Comparison of ENCODE assay signal across 1 cellular context in the genomic region with DNA sequence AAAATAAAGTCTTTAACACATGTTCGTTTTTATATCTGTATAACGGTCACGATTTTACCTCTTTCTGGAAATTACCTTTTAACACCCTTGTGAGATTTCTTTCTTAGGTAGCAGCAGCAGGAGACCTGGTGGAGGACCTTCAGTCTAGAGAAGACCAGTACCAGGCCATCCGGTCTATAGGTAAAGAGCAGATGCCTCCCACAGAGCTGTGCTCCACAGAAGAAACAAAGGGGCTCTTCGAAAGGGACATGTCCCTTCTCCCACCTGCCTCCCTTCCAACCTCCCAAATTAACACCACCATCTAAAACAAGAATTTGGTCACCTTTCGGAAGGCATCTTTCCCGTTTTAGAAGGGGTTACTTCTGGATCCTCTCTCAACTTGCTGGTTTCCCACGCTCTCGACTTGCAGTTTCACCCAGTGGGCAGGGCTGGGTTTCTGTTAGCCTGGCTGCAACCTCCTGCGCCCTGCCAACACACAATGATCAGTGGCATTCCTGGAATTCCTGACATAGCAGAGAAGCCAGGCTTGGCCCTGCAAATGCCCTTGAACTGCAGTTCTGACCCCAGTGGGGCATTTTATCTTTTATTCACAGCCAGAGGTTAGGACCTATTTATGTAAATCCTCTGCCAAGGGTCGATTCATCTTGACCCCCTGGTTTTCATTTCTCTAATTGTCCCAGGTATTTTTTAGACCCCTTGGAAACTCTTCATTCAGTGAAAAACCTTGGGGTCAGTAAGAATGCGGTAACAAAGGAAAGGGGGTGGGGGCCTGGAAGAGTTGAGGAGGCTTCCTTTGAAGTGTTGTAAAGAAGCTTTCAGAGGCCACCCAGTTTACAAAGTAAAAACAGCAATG.
TF ChIP-seq lines count a peak whose summit lies in the region.

No MANE protein-coding gene starts in this region.

TF ChIP-seq in HepG2, 621 proteins besides CTCF, POLR2A, EP300 and RAD21 (continued from another document and continues in another):
- TF ChIP-seq SKIL (CRISPR knock-in tag; IDR thresholded peaks at IDR 0.05; ENCODE audit: borderline replicate concordance) (peak; percentile 35; the same call in 1 of the 2 replicates), POGZ (CRISPR knock-in tag; IDR thresholded peaks at IDR 0.05) (peak; percentile 76), ZNF850 (CRISPR knock-in tag; conservative IDR thresholded peaks at IDR 0.05) (no peak), ZNF549 (CRISPR knock-in tag; IDR thresholded peaks at IDR 0.05) (no peak), ZMAT3 (CRISPR knock-in tag; conservative IDR thresholded peaks at IDR 0.05) (no peak), ZNF749 (CRISPR knock-in tag; IDR thresholded peaks at IDR 0.05; ENCODE audit: borderline replicate concordance) (no peak), ZNF512 (CRISPR knock-in tag; IDR thresholded peaks at IDR 0.05) (no peak), ATF7 (IDR thresholded peaks at IDR 0.05) (no peak), ATF7 (CRISPR knock-in tag; IDR thresholded peaks at IDR 0.05) (0 out of 2 replicates have a peak, but pooled peaks have one; percentile 40), GZF1 (CRISPR knock-in tag; IDR thresholded peaks at IDR 0.05) (no peak), CSRNP2 (CRISPR knock-in tag; conservative IDR thresholded peaks at IDR 0.05; ENCODE audit: low read depth) (no peak), ZNF441 (CRISPR knock-in tag; IDR thresholded peaks at IDR 0.05; ENCODE audit: borderline replicate concordance) (no peak), JDP2 (CRISPR knock-in tag; IDR thresholded peaks at IDR 0.05; ENCODE audit: borderline replicate concordance) (no peak), ZFX (CRISPR knock-in tag; IDR thresholded peaks at IDR 0.05; ENCODE audit: low read depth) (no peak), ZNF775 (CRISPR knock-in tag; IDR thresholded peaks at IDR 0.05; ENCODE audit: borderline replicate concordance) (no peak), SALL2 (CRISPR knock-in tag; IDR thresholded peaks at IDR 0.05) (no peak), SATB2 (CRISPR knock-in tag; IDR thresholded peaks at IDR 0.05) (no peak), ZNF83 (CRISPR knock-in tag; IDR thresholded peaks at IDR 0.05; ENCODE audit: borderline replicate concordance) (no peak), PLSCR1 (CRISPR knock-in tag; IDR thresholded peaks at IDR 0.05; ENCODE audit: borderline replicate concordance) (no peak), SMARCE1 (IDR thresholded peaks at IDR 0.05; ENCODE audit: borderline replicate concordance) (no peak), MEIS2 (CRISPR knock-in tag; IDR thresholded peaks at IDR 0.05) (peak; percentile 60; the same call in 1 of the 2 replicates), HDAC1 (CRISPR knock-in tag; IDR thresholded peaks at IDR 0.05) (peak; percentile 69), SMARCC2 (IDR thresholded peaks at IDR 0.05) (no peak), PATZ1 (CRISPR knock-in tag; IDR thresholded peaks at IDR 0.05) (peak; percentile 66), SMAD1 (CRISPR knock-in tag; IDR thresholded peaks at IDR 0.05; ENCODE audit: borderline replicate concordance, low read depth) (no peak), KDM4B (CRISPR knock-in tag; IDR thresholded peaks at IDR 0.05) (no peak), ZBTB7A (CRISPR knock-in tag; IDR thresholded peaks at IDR 0.05) (no peak), RBM22 (optimal IDR thresholded peaks at IDR 0.05; ENCODE audit: low read length) (no peak), TOE1 (CRISPR knock-in tag; IDR thresholded peaks at IDR 0.05) (no peak), ZNF75D (CRISPR knock-in tag; IDR thresholded peaks at IDR 0.05; ENCODE audit: borderline replicate concordance) (no peak), ZNF777 (CRISPR knock-in tag; IDR thresholded peaks at IDR 0.05) (no peak), BRCA1 (CRISPR knock-in tag; IDR thresholded peaks at IDR 0.05) (no peak), MEF2D (CRISPR knock-in tag; IDR thresholded peaks at IDR 0.05) (peak; percentile 37; the same call in 1 of the 2 replicates), KDM5A (IDR thresholded peaks at IDR 0.05; ENCODE audit: borderline replicate concordance, low read length) (no peak), ZC3H13 (CRISPR knock-in tag; IDR thresholded peaks at IDR 0.05) (no peak), NPAS2 (CRISPR knock-in tag; IDR thresholded peaks at IDR 0.05; ENCODE audit: borderline replicate concordance) (no peak), ZMAT5 (CRISPR knock-in tag; IDR thresholded peaks at IDR 0.05; ENCODE audit: borderline replicate concordance, low read depth) (no peak), ISL2 (CRISPR knock-in tag; IDR thresholded peaks at IDR 0.05) (peak; percentile 85; the same call in 1 of the 2 replicates), ZNF747 (CRISPR knock-in tag; IDR thresholded peaks at IDR 0.05; ENCODE audit: borderline replicate concordance) (0 out of 2 replicates have a peak, but pooled peaks have one; percentile 26), ZNF503 (CRISPR knock-in tag; IDR thresholded peaks at IDR 0.05) (peak; percentile 73), DDIT3 (CRISPR knock-in tag; IDR thresholded peaks at IDR 0.05) (no peak), NRL (CRISPR knock-in tag; IDR thresholded peaks at IDR 0.05; ENCODE audit: borderline replicate concordance) (no peak), ZNF143 (CRISPR knock-in tag; IDR thresholded peaks at IDR 0.05) (no peak), ZNF558 (CRISPR knock-in tag; IDR thresholded peaks at IDR 0.05; ENCODE audit: borderline replicate concordance) (no peak), ZKSCAN1 (IDR thresholded peaks at IDR 0.05; ENCODE audit: low read length) (no peak), RXRB (CRISPR knock-in tag; IDR thresholded peaks at IDR 0.05; ENCODE audit: borderline replicate concordance) (peak; percentile 93), ZNF343 (CRISPR knock-in tag; IDR thresholded peaks at IDR 0.05) (no peak)
- TF ChIP-seq, protein P1, sequence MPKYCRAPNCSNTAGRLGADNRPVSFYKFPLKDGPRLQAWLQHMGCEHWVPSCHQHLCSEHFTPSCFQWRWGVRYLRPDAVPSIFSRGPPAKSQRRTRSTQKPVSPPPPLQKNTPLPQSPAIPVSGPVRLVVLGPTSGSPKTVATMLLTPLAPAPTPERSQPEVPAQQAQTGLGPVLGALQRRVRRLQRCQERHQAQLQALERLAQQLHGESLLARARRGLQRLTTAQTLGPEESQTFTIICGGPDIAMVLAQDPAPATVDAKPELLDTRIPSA (CRISPR knock-in tag; IDR thresholded peaks at IDR 0.05; ENCODE audit: borderline replicate concordance): no peak
- TF ChIP-seq, protein P2, sequence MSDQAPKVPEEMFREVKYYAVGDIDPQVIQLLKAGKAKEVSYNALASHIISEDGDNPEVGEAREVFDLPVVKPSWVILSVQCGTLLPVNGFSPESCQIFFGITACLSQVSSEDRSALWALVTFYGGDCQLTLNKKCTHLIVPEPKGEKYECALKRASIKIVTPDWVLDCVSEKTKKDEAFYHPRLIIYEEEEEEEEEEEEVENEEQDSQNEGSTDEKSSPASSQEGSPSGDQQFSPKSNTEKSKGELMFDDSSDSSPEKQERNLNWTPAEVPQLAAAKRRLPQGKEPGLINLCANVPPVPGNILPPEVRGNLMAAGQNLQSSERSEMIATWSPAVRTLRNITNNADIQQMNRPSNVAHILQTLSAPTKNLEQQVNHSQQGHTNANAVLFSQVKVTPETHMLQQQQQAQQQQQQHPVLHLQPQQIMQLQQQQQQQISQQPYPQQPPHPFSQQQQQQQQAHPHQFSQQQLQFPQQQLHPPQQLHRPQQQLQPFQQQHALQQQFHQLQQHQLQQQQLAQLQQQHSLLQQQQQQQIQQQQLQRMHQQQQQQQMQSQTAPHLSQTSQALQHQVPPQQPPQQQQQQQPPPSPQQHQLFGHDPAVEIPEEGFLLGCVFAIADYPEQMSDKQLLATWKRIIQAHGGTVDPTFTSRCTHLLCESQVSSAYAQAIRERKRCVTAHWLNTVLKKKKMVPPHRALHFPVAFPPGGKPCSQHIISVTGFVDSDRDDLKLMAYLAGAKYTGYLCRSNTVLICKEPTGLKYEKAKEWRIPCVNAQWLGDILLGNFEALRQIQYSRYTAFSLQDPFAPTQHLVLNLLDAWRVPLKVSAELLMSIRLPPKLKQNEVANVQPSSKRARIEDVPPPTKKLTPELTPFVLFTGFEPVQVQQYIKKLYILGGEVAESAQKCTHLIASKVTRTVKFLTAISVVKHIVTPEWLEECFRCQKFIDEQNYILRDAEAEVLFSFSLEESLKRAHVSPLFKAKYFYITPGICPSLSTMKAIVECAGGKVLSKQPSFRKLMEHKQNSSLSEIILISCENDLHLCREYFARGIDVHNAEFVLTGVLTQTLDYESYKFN (CRISPR knock-in tag; conservative IDR thresholded peaks at IDR 0.05): peak; percentile 86
